Comparison of ENCODE assay signal across 21 cellular contexts in genomic region chr16:69293401-69293800, GRCh38. TPM values are rescaled to one million over a fixed set of nuclear protein-coding genes. Genes with fewer than 3 reads are reported as not detected.
DNase-seq lines count a peak whose midpoint lies in the region; ATAC-seq, FAIRE-seq and TF ChIP-seq lines count a peak whose summit lies in the region.
"Had no signal": no experiment of that assay in that cellular context is flagged by ENCODE, and none has a peak within 500 bp of the region (broad histone marks: within the 10 kb centered on the region; RNA-seq: fewer than 3 reads in every experiment).

No MANE protein-coding gene starts in this region.

- H3K27me3 Mint-ChIP-seq in activated CD4-positive, alpha-beta T cell treated with anti-CD3 and anti-CD28 coated beads for 36 hours = no peaks in the 10 kb centered on the region
- H3K27me3 Mint-ChIP-seq in GM23338 (ENCODE audit: insufficient read depth, low read depth, poor library complexity) (peaks cover 1% of the 10 kb centered on the region), astrocyte (ENCODE audit: low read depth, unreplicated experiment) (no peaks in the 10 kb centered on the region)

- H2AFZ ChIP-seq in GM23338 = no peak overlapping the region
- no peak overlapping the region for H2AFZ ChIP-seq in astrocyte (ENCODE audit: low read depth, low read length)
- H2AFZ ChIP-seq: PC-9 had no signal

- no peaks in the 10 kb centered on the region for H3K4me1 ChIP-seq in GM23338 (ENCODE audit: insufficient read depth)
- H3K4me1 ChIP-seq in astrocyte (ENCODE audit: insufficient read depth, low read length) = no peaks in the 10 kb centered on the region
- H3K4me1 ChIP-seq: SJCRH30 had no signal

- H3K79me2 ChIP-seq in GM23338 (replicated peaks; ENCODE audit: insufficient read depth) (no peaks in the 10 kb centered on the region), astrocyte (ENCODE audit: insufficient read depth, low read length) (no peaks in the 10 kb centered on the region)

- no peak for TF ChIP-seq CTCF in GM23338 (conservative IDR thresholded peaks at IDR 0.05; ENCODE audit: low read depth in 2 of 2)
- TF ChIP-seq CTCF in astrocyte (IDR thresholded peaks at IDR 0.05; ENCODE audit: insufficient read depth, low read depth, low read length) = no peak

- H3K9me2 ChIP-seq in GM23338 (ENCODE audit: insufficient read depth) = no peaks in the 10 kb centered on the region

- H3K4me2 ChIP-seq in GM23338 (no peak overlapping the region), astrocyte (ENCODE audit: low read length) (no peak overlapping the region)
- H3K4me2 ChIP-seq: A549, PC-9 had no signal

- no peaks in the 10 kb centered on the region for H3K36me3 Mint-ChIP-seq in activated CD4-positive, alpha-beta T cell treated with anti-CD3 and anti-CD28 coated beads for 36 hours (ENCODE audit: low read depth)
- H3K36me3 Mint-ChIP-seq in GM23338 (ENCODE audit: low read depth) (peaks cover 3% of the 10 kb centered on the region; the same call in 2 of the 3 replicates), astrocyte (ENCODE audit: low read depth, unreplicated experiment) (peaks cover 8% of the 10 kb centered on the region)

- H3K4me3 ChIP-seq in GM23338 (no peak overlapping the region), astrocyte (ENCODE audit: insufficient read depth, low read depth, low read length) (no peak overlapping the region)
- H3K4me3 ChIP-seq: A549, PC-9, SJCRH30 had no signal

- H3K9me3 Mint-ChIP-seq in activated CD4-positive, alpha-beta T cell treated with anti-CD3 and anti-CD28 coated beads for 36 hours (ENCODE audit: low read depth) = no peaks in the 10 kb centered on the region
- H3K9me3 Mint-ChIP-seq in GM23338 = no peaks in the 10 kb centered on the region
- H3K9me3 Mint-ChIP-seq in astrocyte (ENCODE audit: unreplicated experiment) = no peaks in the 10 kb centered on the region

- CTCF ChIA-PET in activated CD4-positive, alpha-beta T cell treated with anti-CD3 and anti-CD28 coated beads for 36 hours (lab: Charles Lee) = no interaction called here

- no peaks in the 10 kb centered on the region for H3K9me3 ChIP-seq in astrocyte (ENCODE audit: insufficient read depth, low read depth, low read length)
- H3K9me3 ChIP-seq: A549, SJCRH30 had no signal

- H3K27ac ChIP-seq in GM23338 (ENCODE audit: low read depth) (no peak overlapping the region), astrocyte (ENCODE audit: low read depth, low read length) (no peak overlapping the region)
- H3K27ac ChIP-seq: A549, PC-9, SJCRH30 had no signal

- peak overlapping the region; percentile 66 for H3K27ac Mint-ChIP-seq in activated CD4-positive, alpha-beta T cell treated with anti-CD3 and anti-CD28 coated beads for 36 hours
- H3K27ac Mint-ChIP-seq in GM23338 (peak overlapping the region; percentile 4; the same call in 1 of the 2 replicates), astrocyte (ENCODE audit: unreplicated experiment) (peak overlapping the region; percentile 2)

- H3K27me3 ChIP-seq in GM23338 (ENCODE audit: insufficient read depth) (no peaks in the 10 kb centered on the region), astrocyte (ENCODE audit: insufficient read depth, low read length) (no peaks in the 10 kb centered on the region)
- H3K27me3 ChIP-seq: SJCRH30 had no signal

- intact Hi-C loops in activated CD4-positive, alpha-beta T cell treated with anti-CD3 and anti-CD28 coated beads for 36 hours (cut with DNase I, micrococcal nuclease) = no loop called here

- peak; percentile 77 for ATAC-seq in activated CD4-positive, alpha-beta T cell treated with anti-CD3 and anti-CD28 coated beads for 36 hours
- ATAC-seq in GM23338 = no peak
- ATAC-seq in HG03460 (IDR thresholded peaks at IDR 0.05; ENCODE audit: unreplicated experiment) = no peak
- ATAC-seq: A549 had no signal

- peaks cover 6% of the 10 kb centered on the region for H3K4me1 Mint-ChIP-seq in activated CD4-positive, alpha-beta T cell treated with anti-CD3 and anti-CD28 coated beads for 36 hours
- H3K4me1 Mint-ChIP-seq in GM23338 (no peaks in the 10 kb centered on the region), astrocyte (ENCODE audit: low read depth, unreplicated experiment) (peaks cover 9% of the 10 kb centered on the region)

- no peak for DNase-seq in activated CD4-positive, alpha-beta T cell treated with anti-CD3 and anti-CD28 coated beads for 36 hours
- no peak for DNase-seq in activated CD4-positive, alpha-beta T cell treated with anti-CD3 and anti-CD28 coated beads for 4 hours
- DNase-seq in GM23338 (ENCODE audit: low spot score) = no peak
- no peak for DNase-seq in astrocyte (ENCODE audit: low read depth)
- peak; percentile 6 for DNase-seq in retina
- DNase-seq in cerebellar nuclear complex (lab: John Stamatoyannopoulos, UW) = no peak
- DNase-seq in activated CD4-positive, CD25-positive, alpha-beta regulatory T cell treated with anti-CD3 and anti-CD28 coated beads, Interleukin-2, amount 50 U/mL, for 72 hours = no peak
- DNase-seq: C1 segment of cervical spinal cord, DMS153, NCI-H1105, NCI-H1694 treated with DMSO at 0.1 percent for 48 hours, NCI-H2107, NCI-H446 treated with DMSO at 0.1 percent for 48 hours, NCI-H748 treated with DMSO at 0.1 percent for 48 hours, PC-9, SJCRH30 had no signal

- H3K36me3 ChIP-seq in GM23338 (ENCODE audit: insufficient read depth) (no peaks in the 10 kb centered on the region), astrocyte (ENCODE audit: insufficient read depth, low read length) (no peaks in the 10 kb centered on the region)
- H3K36me3 ChIP-seq: SJCRH30 had no signal

- no peaks in the 10 kb centered on the region for H3F3A ChIP-seq in GM23338 (replicated peaks; ENCODE audit: low read depth)

- H3K9ac ChIP-seq in astrocyte (ENCODE audit: low read length) = no peak overlapping the region

- POLR2A ChIA-PET in activated CD4-positive, alpha-beta T cell treated with anti-CD3 and anti-CD28 coated beads for 36 hours (lab: Charles Lee) = no interaction called here

- FAIRE-seq in astrocyte (lab: Jason Lieb, UNC) = no peak
- FAIRE-seq: A549, H54 had no signal

- H4K20me1 ChIP-seq in GM23338 (replicated peaks; ENCODE audit: insufficient read depth) = no peaks in the 10 kb centered on the region; the same call in 1 of the 2 replicates
- H4K20me1 ChIP-seq in astrocyte (ENCODE audit: insufficient read depth, low read length) = peaks cover 4% of the 10 kb centered on the region

- H3K4me3 Mint-ChIP-seq in activated CD4-positive, alpha-beta T cell treated with anti-CD3 and anti-CD28 coated beads for 36 hours = no peak overlapping the region
- H3K4me3 Mint-ChIP-seq in GM23338 (no peak overlapping the region), astrocyte (ENCODE audit: unreplicated experiment) (no peak overlapping the region)

TF ChIP-seq in GM23338, 12 proteins besides CTCF, POLR2A, EP300 and RAD21:
- TF ChIP-seq CREB1 (CRISPR knock-in tag; IDR thresholded peaks at IDR 0.05; ENCODE audit: low read depth) = no peak

RNA-seq across cellular contexts. Expression of gene VPS4A, which starts 17.7 kb away (rescaled TPM):
- total RNA-seq in activated CD4-positive, alpha-beta T cell treated with anti-CD3 and anti-CD28 coated beads for 36 hours = 10 to 100 TPM; 28.4 to 31.9 TPM
- 25.2 and 32.7 TPM in 2 replicates for total RNA-seq in GM23338 (2014; rRNA removed; shearing (Covaris generic))
- polyA plus RNA-seq in GM23338 (2016; fragmentation: Nextera tagmentation; extraction: Ambion mirVana) = 28.8 and 29.1 TPM in 2 replicates
- 27.9 and 28.9 TPM in 2 replicates for total RNA-seq in astrocyte

RNA-seq across cellular contexts. Expression of gene PDF, which starts 37.0 kb away (rescaled TPM):
- 10 to 100 TPM; 10.1 to 19.9 TPM for total RNA-seq in activated CD4-positive, alpha-beta T cell treated with anti-CD3 and anti-CD28 coated beads for 36 hours
- total RNA-seq in GM23338 (2014; rRNA removed; shearing (Covaris generic)) = 43.4 and 48.7 TPM in 2 replicates
- polyA plus RNA-seq in GM23338 (2016; fragmentation: Nextera tagmentation; extraction: Ambion mirVana) = 16.2 and 18.8 TPM in 2 replicates
- 14.9 and 15.0 TPM in 2 replicates for total RNA-seq in astrocyte

RNA-seq across cellular contexts. Expression of gene COG8, which starts 46.0 kb away (rescaled TPM):
- 10 to 100 TPM; 30.0 to 30.3 TPM for total RNA-seq in activated CD4-positive, alpha-beta T cell treated with anti-CD3 and anti-CD28 coated beads for 36 hours
- total RNA-seq in GM23338 (2014; rRNA removed; shearing (Covaris generic)) = 55.7 and 79.9 TPM in 2 replicates
- polyA plus RNA-seq in GM23338 (2016; fragmentation: Nextera tagmentation; extraction: Ambion mirVana) = 18.2 and 21.4 TPM in 2 replicates
- total RNA-seq in astrocyte = 32.4 and 36.7 TPM in 2 replicates

RNA-seq across cellular contexts. Expression of gene NIP7, which starts 46.2 kb away (rescaled TPM):
- total RNA-seq in activated CD4-positive, alpha-beta T cell treated with anti-CD3 and anti-CD28 coated beads for 36 hours = 10 to 100 TPM; 39.1 to 41.3 TPM
- total RNA-seq in GM23338 (2014; rRNA removed; shearing (Covaris generic)) = 30.4 and 32.7 TPM in 2 replicates
- 42.9 and 47.4 TPM in 2 replicates for polyA plus RNA-seq in GM23338 (2016; fragmentation: Nextera tagmentation; extraction: Ambion mirVana)
- total RNA-seq in astrocyte = 34.3 and 35.7 TPM in 2 replicates

RNA-seq across cellular contexts. Expression of gene TMED6, which starts 58.2 kb away (rescaled TPM):
- total RNA-seq in activated CD4-positive, alpha-beta T cell treated with anti-CD3 and anti-CD28 coated beads for 36 hours = 1 to 10 TPM; 1.2 to 1.3 TPM
- total RNA-seq in GM23338 (2014; rRNA removed; shearing (Covaris generic)) = not detected in 2 replicates
- 0.29 and 1.3 TPM in 2 replicates for polyA plus RNA-seq in GM23338 (2016; fragmentation: Nextera tagmentation; extraction: Ambion mirVana)
- total RNA-seq in astrocyte = 0.58 and 0.64 TPM in 2 replicates
- total RNA-seq: HT-29, LHCN-M2, SJCRH30 had no signal

Comparison
In these comparisons a context has a peak if more than half of its experiments do, and no peak if none do; other contexts are left out.
1. H3K27ac Mint-ChIP-seq: peak in every context shown above with its lines; median percentile 66 in activated CD4-positive, alpha-beta T cell treated with anti-CD3 and anti-CD28 coated beads for 36 hours; 4 in GM23338; 2 in astrocyte.